Comparison of ENCODE assay signal across 8 cellular contexts in the genomic region with DNA sequence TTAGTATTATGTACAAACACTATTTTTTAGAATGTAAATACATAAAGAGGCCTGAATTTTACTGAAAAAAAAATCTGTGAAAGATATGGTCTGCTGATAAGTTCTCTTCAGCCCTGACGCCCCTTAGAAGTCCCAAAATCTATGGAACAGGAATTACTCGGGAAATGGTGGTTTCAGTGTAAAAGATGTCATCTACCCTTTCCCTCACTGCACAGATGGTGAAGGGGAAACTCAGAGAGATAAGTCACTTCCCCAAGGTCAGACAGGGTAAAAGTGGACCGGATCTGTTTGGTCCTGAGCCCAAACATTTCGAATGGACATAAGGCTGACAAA. TPM values are rescaled to one million over a fixed set of nuclear protein-coding genes. Genes with fewer than 3 reads are reported as not detected.
DNase-seq lines count a peak whose midpoint lies in the region; ATAC-seq, FAIRE-seq and TF ChIP-seq lines count a peak whose summit lies in the region.

No MANE protein-coding gene starts in this region.

- peak; percentile 35 for ATAC-seq in GM18498 (IDR thresholded peaks at IDR 0.05; ENCODE audit: unreplicated experiment)
- peak; percentile 19 for ATAC-seq in HG03039 (IDR thresholded peaks at IDR 0.05; ENCODE audit: unreplicated experiment)
- peak; percentile 60 for ATAC-seq in GM12878
- no peak for ATAC-seq in HG03521 (IDR thresholded peaks at IDR 0.05; ENCODE audit: unreplicated experiment)
- ATAC-seq in foreskin keratinocyte = no peak
- ATAC-seq in GM18505 (IDR thresholded peaks at IDR 0.05; ENCODE audit: unreplicated experiment) = no peak
- no peak for ATAC-seq in HG03280 (IDR thresholded peaks at IDR 0.05; ENCODE audit: unreplicated experiment)

- RAD21 ChIA-PET in GM12878 (lab: Charles Lee; ENCODE audit: unreplicated experiment) = interaction anchor here (1.1 to 3.1 kb wide), 4 partner anchors 20 to 189 kb away, joined by 3 to 23 read pairs (median 4); no protein-coding TSS in a partner anchor

- CTCF ChIA-PET in GM12878 (lab: Yijun Ruan, JAX) = interaction anchor here (0.9 to 4.6 kb wide), 13 partner anchors 10 to 376 kb away, joined by 3 to 67 read pairs (median 4); partner anchors contain the start of gene PHYH

- TF ChIP-seq RAD21 in GM12878 (IDR thresholded peaks at IDR 0.05; ENCODE audit: insufficient read depth, low read depth, low read length) = no peak

- H2AFZ ChIP-seq in GM12878 (ENCODE audit: control insufficient read depth, low read depth, low read length) (peak overlapping the region; percentile 97), neural progenitor cell (replicated peaks) (peak overlapping the region; percentile 93)

- peak overlapping the region; percentile 33 for H3K27ac Mint-ChIP-seq in neural progenitor cell

- intact Hi-C loops in GM12878 (cut with micrococcal nuclease; ENCODE audit: unreplicated experiment) = loop anchor here (1.0 to 10.0 kb wide), 3 partner anchors 141 to 284 kb away; no protein-coding TSS in a partner anchor

- no peak for TF ChIP-seq POLR2A in GM12878 (IDR thresholded peaks at IDR 0.05; ENCODE audit: low read depth, low read length)
- no peak for TF ChIP-seq POLR2A in GM18505 (IDR thresholded peaks at IDR 0.05; ENCODE audit: borderline replicate concordance, extremely low read depth, insufficient read depth, insufficient read length)

- in situ Hi-C loops in GM12878 (cut with MboI) = loop anchor here (5.0 kb wide), 1 partner anchor 141 kb away; the partner anchor contains the start of gene PHYH

- H3K4me2 ChIP-seq in GM12878 (ENCODE audit: control insufficient read depth, insufficient read depth) (peak overlapping the region; percentile 78), neural progenitor cell (peak overlapping the region; percentile 61)

- H3K36me3 Mint-ChIP-seq in neural progenitor cell = peaks cover 4% of the 10 kb centered on the region

- no peak for DNase-seq in GM12878 (ENCODE audit: low read depth, low spot score)
- DNase-seq in neural progenitor cell (ENCODE audit: low spot score) = no peak
- DNase-seq in foreskin keratinocyte = no peak

- H3K4me1 ChIP-seq in GM12878 (ENCODE audit: control insufficient read depth, insufficient read depth, low read length) (peaks cover 7% of the 10 kb centered on the region), neural progenitor cell (peaks cover 7% of the 10 kb centered on the region), foreskin keratinocyte (no peaks in the 10 kb centered on the region)

- H3K4me1 Mint-ChIP-seq in neural progenitor cell = peaks cover 14% of the 10 kb centered on the region

- TF ChIP-seq EP300 in GM12878 (IDR thresholded peaks at IDR 0.05; ENCODE audit: borderline replicate concordance in 1 of 2, control insufficient read depth in 1 of 2, low read depth in 2 of 2, low read length in 2 of 2) = no peak

- POLR2A ChIA-PET in GM12878 (lab: Charles Lee) = interaction anchor here (1.0 kb wide), 1 partner anchor 141 kb away, joined by 5 read pairs; no protein-coding TSS in a partner anchor

- peaks cover 4% of the 10 kb centered on the region for H3K27me3 Mint-ChIP-seq in neural progenitor cell (ENCODE audit: insufficient read depth, low read depth)

- H3K36me3 ChIP-seq in GM12878 (ENCODE audit: control insufficient read depth in 2 of 2, insufficient read depth in 2 of 2, low read length in 1 of 2) (0 out of 4 replicates have a peak, but pooled peaks cover 0 to 6% of the 10 kb centered on the region in 2 experiments), neural progenitor cell (no peaks in the 10 kb centered on the region)

- no peak for FAIRE-seq in GM12878 (lab: Jason Lieb, UNC)

- H3K4me3 ChIP-seq in GM12878 (peak overlapping the region; percentile 60; the same call in 1 of the 2 replicates), neural progenitor cell (peak overlapping the region; percentile 25)

- H3K9ac ChIP-seq in GM12878 (ENCODE audit: control insufficient read depth, insufficient read depth, low read length) (peak overlapping the region; percentile 59), neural progenitor cell (no peak overlapping the region)

- H3K27ac ChIP-seq in GM12878 (ENCODE audit: control insufficient read depth, insufficient read depth) = peak overlapping the region; percentile 30; the same call in 1 of the 2 replicates
- H3K27ac ChIP-seq in neural progenitor cell = no peak overlapping the region
- no peak overlapping the region for H3K27ac ChIP-seq in foreskin keratinocyte

- WGBS in GM12878 (ENCODE audit: insufficient coverage, insufficient replicate concordance, low lambda C conversion rate, missing lambda C conversion rate) = 1% methylated on average over 4 of the region's 4 CpGs

- no peaks in the 10 kb centered on the region for H3K9me3 ChIP-seq in GM12878 (replicated peaks; ENCODE audit: control insufficient read depth, insufficient read depth, low read length)
- no peaks in the 10 kb centered on the region for H3K9me3 ChIP-seq in neural progenitor cell (ENCODE audit: low read depth)

- no peaks in the 10 kb centered on the region for H4K20me1 ChIP-seq in GM12878 (ENCODE audit: control insufficient read depth, insufficient read depth)
- H4K20me1 ChIP-seq in neural progenitor cell (ENCODE audit: low read depth) = peaks cover 24% of the 10 kb centered on the region

- peaks cover 15% of the 10 kb centered on the region for H3K79me2 ChIP-seq in GM12878 (ENCODE audit: control insufficient read depth, insufficient read depth, low read length)
- peaks cover 45% of the 10 kb centered on the region for H3K79me2 ChIP-seq in neural progenitor cell (ENCODE audit: low read depth)

- BruUV-seq in GM12878 (replicated peaks; lab: Mats Ljungman, UMichigan) = no TSS peak

- no peaks in the 10 kb centered on the region for H3K9me3 Mint-ChIP-seq in neural progenitor cell

- H3K4me3 Mint-ChIP-seq in neural progenitor cell = peak overlapping the region; percentile 89

- SMC1A ChIA-PET in GM12878 (lab: Charles Lee; ENCODE audit: uncharacterized antibody, unreplicated experiment) = interaction anchor here (1.0 to 1.9 kb wide), 5 partner anchors 13 to 141 kb away, joined by 3 to 13 read pairs (median 4); partner anchors contain the start of gene OPTN

- H3K27me3 ChIP-seq in GM12878 (replicated peaks in 1 of 2; ENCODE audit: control insufficient read depth in 2 of 2, insufficient read depth in 2 of 2, low read length in 1 of 2) = no peaks in the 10 kb centered on the region
- no peaks in the 10 kb centered on the region for H3K27me3 ChIP-seq in neural progenitor cell
- no peaks in the 10 kb centered on the region for H3K27me3 ChIP-seq in foreskin keratinocyte

- TF ChIP-seq CTCF in GM12878 (IDR thresholded peaks at IDR 0.05 in 2 of 3, conservative IDR thresholded peaks at IDR 0.05 in 1 of 3; ENCODE audit: control insufficient read depth in 2 of 3, extremely low read depth in 1 of 3, insufficient read depth in 1 of 3, low read depth in 3 of 3, low read length in 3 of 3) (no peak), neural progenitor cell (IDR thresholded peaks at IDR 0.05) (no peak), foreskin keratinocyte (conservative IDR thresholded peaks at IDR 0.05) (no peak)

- no peaks in the 10 kb centered on the region for H3F3A ChIP-seq in neural progenitor cell (ENCODE audit: low read depth)

TF ChIP-seq in GM12878, 131 proteins besides CTCF, POLR2A, EP300 and RAD21 (continues in another document):
- TF ChIP-seq BCL11A (IDR thresholded peaks at IDR 0.05; ENCODE audit: low read depth, low read length) (no peak), MTA2 (IDR thresholded peaks at IDR 0.05; ENCODE audit: low read depth) (0 out of 2 replicates have a peak, but pooled peaks have one; percentile 13)
- TF ChIP-seq, protein P1, sequence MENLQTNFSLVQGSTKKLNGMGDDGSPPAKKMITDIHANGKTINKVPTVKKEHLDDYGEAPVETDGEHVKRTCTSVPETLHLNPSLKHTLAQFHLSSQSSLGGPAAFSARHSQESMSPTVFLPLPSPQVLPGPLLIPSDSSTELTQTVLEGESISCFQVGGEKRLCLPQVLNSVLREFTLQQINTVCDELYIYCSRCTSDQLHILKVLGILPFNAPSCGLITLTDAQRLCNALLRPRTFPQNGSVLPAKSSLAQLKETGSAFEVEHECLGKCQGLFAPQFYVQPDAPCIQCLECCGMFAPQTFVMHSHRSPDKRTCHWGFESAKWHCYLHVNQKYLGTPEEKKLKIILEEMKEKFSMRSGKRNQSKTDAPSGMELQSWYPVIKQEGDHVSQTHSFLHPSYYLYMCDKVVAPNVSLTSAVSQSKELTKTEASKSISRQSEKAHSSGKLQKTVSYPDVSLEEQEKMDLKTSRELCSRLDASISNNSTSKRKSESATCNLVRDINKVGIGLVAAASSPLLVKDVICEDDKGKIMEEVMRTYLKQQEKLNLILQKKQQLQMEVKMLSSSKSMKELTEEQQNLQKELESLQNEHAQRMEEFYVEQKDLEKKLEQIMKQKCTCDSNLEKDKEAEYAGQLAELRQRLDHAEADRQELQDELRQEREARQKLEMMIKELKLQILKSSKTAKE (IDR thresholded peaks at IDR 0.05; ENCODE audit: low read depth, poor library complexity, severe bottlenecking) = peak; percentile 21

RNA-seq across cellular contexts. Expression of gene MCM10, which starts 0.5 kb away (rescaled TPM):
- total RNA-seq in GM12878 (2013; cell fraction: nucleolus; rRNA removed) = 24.9 and 31.5 TPM in 2 replicates
- 22.2 and 23.4 TPM in 2 replicates for total RNA-seq in GM12878 (2014; rRNA removed)
- 26.8 and 27.0 TPM in 2 replicates for total RNA-seq in GM12878 (2014; rRNA removed; fragmentation: Illumina TruSeq; extraction: Trizol)
- total RNA-seq in GM12878 (2021) = 30.7 and 31.1 TPM in 2 replicates
- polyA plus RNA-seq in GM12878 (2011; ENCODE audit: low read depth) = 4.1 TPM
- polyA plus RNA-seq in GM12878 (2011; rRNA removed) = 14.3 and 17.5 TPM in 2 replicates
- polyA plus RNA-seq in GM12878 (2011; cell fraction: cytosol; rRNA removed) = 8.0 and 9.8 TPM in 2 replicates
- 11.9 and 14.8 TPM in 2 replicates for polyA plus RNA-seq in GM12878 (2011; cell fraction: nucleus; rRNA removed)
- polyA plus RNA-seq in GM12878 (2012) = 5.2 and 6.1 TPM in 2 replicates
- 21.5 and 24.1 TPM in 2 replicates for polyA plus RNA-seq in GM12878 (2014; fragmentation: Illumina TruSeq; extraction: Trizol)
- polyA plus RNA-seq in GM12878 (2014; fragmentation: Nextera tagmentation; extraction: Ambion mirVana) = 1 to 10 TPM; 5.8 to 6.8 TPM
- 13.2 and 14.2 TPM in 2 replicates for polyA plus RNA-seq in GM12878 (2014; rRNA removed)
- polyA plus RNA-seq in GM12878 (2016; fragmentation: Nextera tagmentation; extraction: Ambion mirVana) = 10 to 100 TPM; 30.9 to 35.1 TPM
- 13.5 and 14.8 TPM in 2 replicates for polyA minus RNA-seq in GM12878 (2011; rRNA and poly(A)+ RNA removed)
- polyA minus RNA-seq in GM12878 (2011; cell fraction: cytosol; rRNA and poly(A)+ RNA removed) = 6.8 and 9.7 TPM in 2 replicates
- polyA minus RNA-seq in GM12878 (2011; cell fraction: nucleus; rRNA and poly(A)+ RNA removed) = 12.0 and 22.4 TPM in 2 replicates
- total RNA-seq in neural progenitor cell (ENCODE audit: low replicate concordance) = 38.2 and 44.5 TPM in 2 replicates
- total RNA-seq in foreskin keratinocyte = 28.2 and 35.1 TPM in 2 replicates
- polyA plus RNA-seq in foreskin keratinocyte = 6.6 and 9.4 TPM in 2 replicates

Comparison
In these comparisons a context has a peak if more than half of its experiments do, and no peak if none do; other contexts are left out.
1. ATAC-seq: peak in GM18498 (single experiment), HG03039 (single experiment) and GM12878 (single experiment); none in HG03521 (single experiment), foreskin keratinocyte (single experiment), GM18505 (single experiment) and HG03280 (single experiment).